Comparison of ENCODE assay signal across 18 cellular contexts in genomic region chr18:59959606-59960005, GRCh38.
"Had no signal": no experiment of that assay in that cellular context is flagged by ENCODE, and none has a peak within 500 bp of the region (broad histone marks: within the 10 kb centered on the region; RNA-seq: fewer than 3 reads in every experiment).

No MANE protein-coding gene starts in this region.

- DNase-seq: activated CD4-positive, alpha-beta memory T cell treated with anti-CD3 and anti-CD28 coated beads, Interleukin-2, amount 10 ng/mL, durations not matched to agents 7 days and 5 days; activated CD4-positive, alpha-beta T cell treated with anti-CD3 and anti-CD28 coated beads for 1 hour; activated CD8-positive, alpha-beta memory T cell treated with anti-CD3 and anti-CD28 coated beads, Interleukin-2, amount 50 U/mL, for 48 hours; activated naive CD4-positive, alpha-beta T cell; activated naive CD8-positive, alpha-beta T cell treated with anti-CD3 and anti-CD28 coated beads, Interleukin-2, amount 50 U/mL, for 24 hours; esophagus squamous epithelium; head of caudate nucleus; mesenchymal stem cell; occipital lobe; right cardiac atrium; small intestine; stimulated activated naive CD4-positive, alpha-beta T cell; upper lobe of left lung had no signal

- H3K9me3 Mint-ChIP-seq: activated CD4-positive, alpha-beta memory T cell treated with anti-CD3 and anti-CD28 coated beads, Interleukin-2, amount 10 ng/mL, durations not matched to agents 7 days and 5 days; activated naive CD8-positive, alpha-beta T cell treated with anti-CD3 and anti-CD28 coated beads, Interleukin-2, amount 50 U/mL, for 24 hours; T-helper 2 cell treated with Interferon-gamma antibody and Interleukin-4, amounts not matched to agents 5 μg/mL and 100 μg/mL, for 36 hours had no signal

- H3K27ac ChIP-seq: esophagus squamous epithelium, suprapubic skin, upper lobe of left lung had no signal

- H3K27ac Mint-ChIP-seq: activated CD4-positive, alpha-beta memory T cell treated with anti-CD3 and anti-CD28 coated beads, Interleukin-2, amount 10 ng/mL, durations not matched to agents 7 days and 5 days; nephron; progenitor cell of endocrine pancreas; T-helper 2 cell treated with Interferon-gamma antibody and Interleukin-4, amounts not matched to agents 5 μg/mL and 100 μg/mL, for 36 hours had no signal

- H3K27me3 Mint-ChIP-seq: progenitor cell of endocrine pancreas had no signal

- H3K4me3 Mint-ChIP-seq: activated CD4-positive, alpha-beta memory T cell treated with anti-CD3 and anti-CD28 coated beads, Interleukin-2, amount 10 ng/mL, durations not matched to agents 7 days and 5 days; activated naive CD8-positive, alpha-beta T cell treated with anti-CD3 and anti-CD28 coated beads, Interleukin-2, amount 50 U/mL, for 24 hours; nephron; T-helper 2 cell treated with Interferon-gamma antibody and Interleukin-4, amounts not matched to agents 5 μg/mL and 100 μg/mL, for 36 hours had no signal

- ATAC-seq: left lobe of liver, right cardiac atrium had no signal

- H3K9me3 ChIP-seq: esophagus squamous epithelium, suprapubic skin, upper lobe of left lung had no signal

- H3K36me3 ChIP-seq: esophagus squamous epithelium, suprapubic skin, upper lobe of left lung had no signal
